Comparison of ENCODE assay signal across 8 cellular contexts in the genomic region with DNA sequence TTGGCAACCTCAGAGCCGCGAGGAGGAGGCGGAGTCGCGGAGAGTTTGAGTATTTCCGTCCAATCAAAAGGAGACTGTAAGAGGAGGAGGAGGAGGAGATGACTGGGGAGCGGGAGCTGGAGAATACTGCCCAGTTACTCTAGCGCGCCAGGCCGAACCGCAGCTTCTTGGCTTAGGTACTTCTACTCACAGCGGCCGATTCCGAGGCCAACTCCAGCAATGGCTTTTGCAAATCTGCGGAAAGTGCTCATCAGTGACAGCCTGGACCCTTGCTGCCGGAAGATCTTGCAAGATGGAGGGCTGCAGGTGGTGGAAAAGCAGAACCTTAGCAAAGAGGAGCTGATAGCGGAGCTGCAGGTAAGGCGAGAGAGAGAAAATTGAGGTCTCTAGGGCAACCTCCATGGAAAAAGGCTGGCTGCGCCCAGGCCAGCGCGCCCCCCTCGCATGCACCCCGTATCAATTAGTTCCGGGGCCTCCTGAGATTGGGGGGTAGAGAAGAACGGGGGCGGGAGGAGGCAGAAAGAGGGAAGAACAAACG. TPM values are rescaled to one million over a fixed set of nuclear protein-coding genes. Genes with fewer than 3 reads are reported as not detected.
DNase-seq lines count a peak whose midpoint lies in the region; ATAC-seq and TF ChIP-seq lines count a peak whose summit lies in the region.

A gene (plus strand): TSS at position 131 of the 538 bp plus-strand sequence. CDS start 89 bp downstream, at position 220.

- H3K36me3 ChIP-seq in fibroblast of lung (ENCODE audit: control insufficient read depth, insufficient read depth, low read length) (no peaks in the 10 kb centered on the region), stomach smooth muscle (ENCODE audit: control insufficient read depth in 2 of 2, insufficient read depth in 2 of 2, low read length in 2 of 2) (no peaks in the 10 kb centered on the region)

- H3K4me1 ChIP-seq in fibroblast of lung (ENCODE audit: control insufficient read depth, extremely low read depth, insufficient read depth, low read length) (no peaks in the 10 kb centered on the region), stomach smooth muscle (ENCODE audit: control insufficient read depth, insufficient read depth, low read length) (peaks cover 27% of the 10 kb centered on the region)

- H3K27me3 ChIP-seq in fibroblast of lung (ENCODE audit: control insufficient read depth, insufficient read depth, low read length) (peaks cover 9% of the 10 kb centered on the region), stomach smooth muscle (ENCODE audit: control insufficient read depth in 1 of 2, insufficient read depth in 2 of 2, low read length in 2 of 2) (no peaks in the 10 kb centered on the region)

- H3K27ac ChIP-seq in fibroblast of lung (ENCODE audit: insufficient read depth, low read length) (peak within 1 kb of the TSS; percentile 35), stomach smooth muscle (ENCODE audit: low read length) (peak within 1 kb of the TSS; percentile 69)

- H3K27me3 Mint-ChIP-seq in naive thymus-derived CD8-positive, alpha-beta T cell = peaks cover 0 to 9% (median 0%) of the 10 kb centered on the region in 5 donors

- no peaks in the 10 kb centered on the region for H3K36me3 Mint-ChIP-seq in naive thymus-derived CD8-positive, alpha-beta T cell

- H3K4me3 ChIP-seq in fibroblast of lung (replicated peaks in 1 of 4; ENCODE audit: control extremely low read depth in 1 of 4, insufficient read depth in 1 of 4, low read depth in 3 of 4, low read length in 4 of 4) (peak within 1 kb of the TSS; percentile 65 to 95 (median 83)), stomach smooth muscle (ENCODE audit: low read length in 2 of 2) (peak within 1 kb of the TSS; percentile 83 to 92)

- peak within 1 kb of the TSS; percentile 52 for H2AFZ ChIP-seq in fibroblast of lung (ENCODE audit: low read length)

- no peak for TF ChIP-seq CTCF in fibroblast of lung (conservative IDR thresholded peaks at IDR 0.05 in 1 of 2, IDR thresholded peaks at IDR 0.05 in 1 of 2; ENCODE audit: low read depth in 1 of 2, low read length in 2 of 2)

- POLR2A ChIA-PET in naive thymus-derived CD8-positive, alpha-beta T cell (lab: Charles Lee) = interaction anchor here (0.8 to 1.2 kb wide), 2 partner anchors 63 to 464 kb away, joined by 3 to 5 read pairs; a partner anchor contains a TSS

- peak within 1 kb of the TSS; percentile 17 to 94 (median 81) for H3K27ac Mint-ChIP-seq in naive thymus-derived CD8-positive, alpha-beta T cell

- ATAC-seq in GM18861 (IDR thresholded peaks at IDR 0.05; ENCODE audit: unreplicated experiment) (peak; percentile 61), HG03520 (IDR thresholded peaks at IDR 0.05; ENCODE audit: unreplicated experiment) (peak; percentile 59)
- ATAC-seq in naive thymus-derived CD8-positive, alpha-beta T cell = peak; percentile 77 to 83

- H3K79me2 ChIP-seq in fibroblast of lung (ENCODE audit: control insufficient read depth, insufficient read depth, low read length) = peaks cover 8% of the 10 kb centered on the region

- peaks cover 26 to 42% (median 39%) of the 10 kb centered on the region in 4 donors for H3K4me1 Mint-ChIP-seq in naive thymus-derived CD8-positive, alpha-beta T cell

- no peaks in the 10 kb centered on the region for H4K20me1 ChIP-seq in fibroblast of lung (ENCODE audit: control insufficient read depth, extremely low read depth, insufficient read depth, low read length)

- DNase-seq in AG08395 (ENCODE audit: low spot score) (peak; percentile 96), NCI-H748 (lab: John Stamatoyannopoulos, UW; ENCODE audit: unreplicated experiment) (peak; percentile 90), activated T-cell treated with anti-CD3 and anti-CD28 coated beads for 48 hours (ENCODE audit: low read depth) (peak; percentile 63), fibroblast of lung (ENCODE audit: low read depth in 2 of 2) (peak; percentile 88 to 90)
- DNase-seq in naive thymus-derived CD8-positive, alpha-beta T cell = peak in 9 of 10 donors; percentile 8 to 56 (median 33)

- peaks cover 0 to 3% (median 0%) of the 10 kb centered on the region in 9 donors for H3K9me3 Mint-ChIP-seq in naive thymus-derived CD8-positive, alpha-beta T cell

- peak within 1 kb of the TSS; percentile 93 to 99 (median 96) for H3K4me3 Mint-ChIP-seq in naive thymus-derived CD8-positive, alpha-beta T cell

- H3K4me2 ChIP-seq in fibroblast of lung (ENCODE audit: extremely low read depth, insufficient read depth, low read length) = peak within 1 kb of the TSS; percentile 69

- H3K9ac ChIP-seq in fibroblast of lung (ENCODE audit: insufficient read depth, low read length) = peak within 1 kb of the TSS; percentile 60
- peak within 1 kb of the TSS; percentile 65 to 68 for H3K9ac ChIP-seq in stomach smooth muscle (ENCODE audit: low read length in 2 of 2)

- H3K9me3 ChIP-seq in fibroblast of lung (ENCODE audit: control insufficient read depth, insufficient read depth, low read depth, low read length) (no peaks in the 10 kb centered on the region), stomach smooth muscle (ENCODE audit: control insufficient read depth in 2 of 2, low read length in 2 of 2) (no peaks in the 10 kb centered on the region)

RNA-seq across cellular contexts. Expression of the gene that starts here (rescaled TPM):
- 201 and 211 TPM in 2 replicates for total RNA-seq in fibroblast of lung
- 44.3 and 45.0 TPM in 2 replicates for polyA plus RNA-seq in fibroblast of lung
- polyA plus RNA-seq in fibroblast of lung (2012) = 102 and 136 TPM in 2 replicates
- 69.7 and 208 TPM in 2 replicates for polyA minus RNA-seq in fibroblast of lung (ENCODE audit: low replicate concordance)
- total RNA-seq in naive thymus-derived CD8-positive, alpha-beta T cell = 10 to 100 TPM; 61.2 to 64.9 TPM
- 10 to 100 TPM; 18.5 to 55.9 (median 53.3) TPM for polyA plus RNA-seq in naive thymus-derived CD8-positive, alpha-beta T cell

Comparison
In these comparisons a context has a peak if more than half of its experiments do, and no peak if none do; other contexts are left out.
1. Peak in every context shown above with its lines: DNase-seq, ATAC-seq, H3K4me3 ChIP-seq and H3K27ac ChIP-seq.
2. DNase-seq: peak in every context shown above with its lines; median percentile 96 in AG08395; 90 in NCI-H748; 89 in fibroblast of lung; 63 in activated T-cell treated with anti-CD3 and anti-CD28 coated beads for 48 hours; 33 in naive thymus-derived CD8-positive, alpha-beta T cell.